Comparison of ENCODE assay signal across 1 cellular context in genomic region chr1:6212193-6212959, GRCh38.
A peak's percentile ranks its signal among the peaks of the same experiment; 100 is the strongest.
TF ChIP-seq lines count a peak whose summit lies in the region.

No MANE protein-coding gene starts in this region.

TF ChIP-seq in GM12878, 131 proteins besides CTCF, POLR2A, EP300 and RAD21:
- TF ChIP-seq ATF7 (IDR thresholded peaks at IDR 0.05; ENCODE audit: low read depth), result no peak
- TF ChIP-seq POU2F2 (IDR thresholded peaks at IDR 0.05; ENCODE audit: borderline replicate concordance, low read depth, low read length), result peak; percentile 65; the same call in 1 of the 3 replicates
- no peak for TF ChIP-seq SREBF1 (IDR thresholded peaks at IDR 0.05; ENCODE audit: low read length)
- TF ChIP-seq BHLHE40 (IDR thresholded peaks at IDR 0.05; ENCODE audit: borderline replicate concordance in 1 of 2, low read depth in 2 of 2, low read length in 1 of 2), result peak in 1 of 2 experiments; percentile 43; a peak in 1 of 4 replicates
- TF ChIP-seq SIN3A (IDR thresholded peaks at IDR 0.05; ENCODE audit: low read depth, low read length), result no peak
- no peak for TF ChIP-seq KLF5 (IDR thresholded peaks at IDR 0.05; ENCODE audit: partially characterized antibody)
- no peak for TF ChIP-seq CBX3 (IDR thresholded peaks at IDR 0.05; ENCODE audit: borderline replicate concordance, low read depth)
- TF ChIP-seq E4F1 (IDR thresholded peaks at IDR 0.05; ENCODE audit: borderline replicate concordance, partially characterized antibody), result no peak
- TF ChIP-seq RELB (IDR thresholded peaks at IDR 0.05; ENCODE audit: low read depth), result no peak
- peak; percentile 66; the same call in 1 of the 2 replicates for TF ChIP-seq SPI1 (IDR thresholded peaks at IDR 0.05; ENCODE audit: borderline replicate concordance, insufficient read depth, low read depth, low read length)
- no peak for TF ChIP-seq USF1 (IDR thresholded peaks at IDR 0.05; ENCODE audit: borderline replicate concordance, extremely low read length, insufficient read depth, low read depth, low read length)
- no peak for TF ChIP-seq CBFB (IDR thresholded peaks at IDR 0.05; ENCODE audit: low read depth)
